25 cellular contexts compared by ENCODE assay signal in genomic region chr18:61248589-61248988, GRCh38.
"Had no signal": no experiment of that assay in that cellular context is flagged by ENCODE, and none has a peak within 500 bp of the region (broad histone marks: within the 10 kb centered on the region; RNA-seq: fewer than 3 reads in every experiment).

No MANE protein-coding gene starts in this region.

- H3K4me2 ChIP-seq: neural progenitor cell had no signal

- H3K9me3 ChIP-seq: ovary, psoas muscle, right lobe of liver, sigmoid colon, stomach, thoracic aorta, thyroid gland, tibial nerve, upper lobe of left lung, vagina had no signal

- H3K4me1 ChIP-seq: neural progenitor cell, parathyroid adenoma, psoas muscle, right lobe of liver, sigmoid colon, stomach, thyroid gland, tibial nerve, upper lobe of left lung, vagina had no signal

- H3K27me3 ChIP-seq: neural progenitor cell, ovary, right lobe of liver, sigmoid colon, stomach, thyroid gland, tibial nerve, upper lobe of left lung, vagina had no signal

- H3K36me3 ChIP-seq: neural progenitor cell, ovary, right lobe of liver, sigmoid colon, stomach, thoracic aorta, thyroid gland, tibial nerve, upper lobe of left lung, vagina had no signal

- H3K9ac ChIP-seq: neural progenitor cell, parathyroid adenoma had no signal

- H3K79me2 ChIP-seq: parathyroid adenoma had no signal

- H3K4me3 ChIP-seq: neural progenitor cell, ovary, psoas muscle, right lobe of liver, sigmoid colon, stomach, thoracic aorta, thyroid gland, tibial nerve, upper lobe of left lung, vagina had no signal

- H2AFZ ChIP-seq: neural progenitor cell, parathyroid adenoma had no signal

- H3K27ac ChIP-seq: neural progenitor cell, ovary, parathyroid adenoma, psoas muscle, right lobe of liver, sigmoid colon, stomach, thoracic aorta, thyroid gland, tibial nerve, upper lobe of left lung, vagina had no signal

- DNase-seq: occipital lobe; ovary; posterior cingulate gyrus; psoas muscle; right cardiac atrium; right lobe of liver; sigmoid colon; small intestine; stimulated activated CD4-positive, alpha-beta T cell treated with anti-CD3 and anti-CD28 coated beads, Interleukin-15, amount 100 ng/mL, for 24 hours; stimulated activated CD4-positive, alpha-beta T cell treated with anti-CD3 and anti-CD28 coated beads, Interleukin-2, amount 100 ng/mL, for 24 hours; stimulated activated CD4-positive, alpha-beta T cell treated with anti-CD3 and anti-CD28 coated beads, Interleukin-2, amount 100 ng/mL, for 48 hours; stimulated activated CD4-positive, alpha-beta T cell treated with anti-CD3 and anti-CD28 coated beads, Interleukin-4, amount 100 ng/mL, for 24 hours; stimulated activated naive B cell treated with anti-CD40 and anti-IgM and Interleukin-4, amounts not matched to agents 10 μg/mL and 1 μg/mL and 100 μg/mL, for 72 hours; stimulated activated naive CD4-positive, alpha-beta T cell treated with Interleukin-2 at 50 U/mL for 16 hours; stomach; thyroid gland; trophoblast cell; upper lobe of left lung had no signal

- FAIRE-seq: small intestine, urothelium cell line had no signal

- ATAC-seq: psoas muscle; right cardiac atrium; right lobe of liver; stimulated activated effector memory CD8-positive, alpha-beta T cell treated with anti-CD3 and anti-CD28 coated beads, Interleukin-12 subunit alpha, Interleukin-12 subunit beta, amount 100 ng/mL, for 72 hours; stimulated activated naive B cell treated with anti-CD40 and anti-IgM and Interleukin-4, amounts not matched to agents 10 μg/mL and 1 μg/mL and 100 μg/mL, for 72 hours had no signal
